ENCODE assay signal across 7 cellular contexts in genomic region chr1:248572049-248572448, GRCh38.
A peak's percentile ranks its signal among the peaks of the same experiment; 100 is the strongest.
ATAC-seq lines count a peak whose summit lies in the region.

No MANE protein-coding gene starts in this region.

- peak; percentile 89 for ATAC-seq in GM18511 (IDR thresholded peaks at IDR 0.05; ENCODE audit: unreplicated experiment)
- peak; percentile 69 for ATAC-seq in GM19043 (IDR thresholded peaks at IDR 0.05; ENCODE audit: low read depth, unreplicated experiment)
- peak; percentile 90 for ATAC-seq in GM19455 (IDR thresholded peaks at IDR 0.05; ENCODE audit: unreplicated experiment)
- ATAC-seq in GM21515 (IDR thresholded peaks at IDR 0.05; ENCODE audit: unreplicated experiment) = peak; percentile 95
- peak; percentile 91 for ATAC-seq in HG02623 (IDR thresholded peaks at IDR 0.05; ENCODE audit: unreplicated experiment)
- peak; percentile 92 for ATAC-seq in HG03064 (IDR thresholded peaks at IDR 0.05; ENCODE audit: low read depth, unreplicated experiment)
- ATAC-seq in HG03432 (IDR thresholded peaks at IDR 0.05; ENCODE audit: unreplicated experiment) = peak; percentile 99

Comparison
In these comparisons a context has a peak if more than half of its experiments do, and no peak if none do; other contexts are left out.
1. Peak in every context shown above with its lines: ATAC-seq.